ENCODE assay signal across 9 cellular contexts in genomic region chr17:77734371-77735050, GRCh38.
DNase-seq lines count a peak whose midpoint lies in the region; ATAC-seq and TF ChIP-seq lines count a peak whose summit lies in the region.
"Had no signal": no experiment of that assay in that cellular context is flagged by ENCODE, and none has a peak within 500 bp of the region (broad histone marks: within the 10 kb centered on the region; RNA-seq: fewer than 3 reads in every experiment).

No MANE protein-coding gene starts in this region.

- in situ Hi-C loops in SK-MEL-5 (cut with HindIII; ENCODE audit: low pct_unique_long_range_greater_than_20kb, low sequenced_read_pairs), result loop anchor here (10.0 kb wide), 1 partner anchor 190 kb away; no protein-coding TSS in a partner anchor

- TF ChIP-seq CTCF in foreskin fibroblast (IDR thresholded peaks at IDR 0.05; ENCODE audit: low read depth, low read length) (no peak), ovary (IDR thresholded peaks at IDR 0.05) (no peak), GM20000 (IDR thresholded peaks at IDR 0.05; ENCODE audit: extremely low read depth, missing control alignments) (no peak)

- TF ChIP-seq POLR2A in ovary (IDR thresholded peaks at IDR 0.05), result no peak

- H3K4me1 ChIP-seq in ovary (ENCODE audit: insufficient read depth), result peaks cover 9% of the 10 kb centered on the region

- intact Hi-C loops in ovary (cut with DNase I), result no loop called here

- H3K27ac ChIP-seq in ovary, result peak overlapping the region in 1 of 2 donors; percentile 49
- H3K27ac ChIP-seq: neutrophil had no signal

- H3K27me3 ChIP-seq in ovary, result no peaks in the 10 kb centered on the region

- H3K4me3 ChIP-seq in foreskin fibroblast (ENCODE audit: low read depth in 1 of 2, low read length in 2 of 2) (no peak overlapping the region), ovary (no peak overlapping the region)

- ATAC-seq in GM19463 (IDR thresholded peaks at IDR 0.05; ENCODE audit: unreplicated experiment), result no peak

- no peaks in the 10 kb centered on the region for H3K36me3 ChIP-seq in ovary
- H3K36me3 ChIP-seq: neutrophil had no signal

- 6 to 10% (median 10%) methylated on average over 17 to 18 of the region's 18 CpGs for WGBS in ovary, 3 donors

- no peaks in the 10 kb centered on the region for H3K9me3 ChIP-seq in ovary
- H3K9me3 ChIP-seq: neutrophil had no signal

- DNase-seq in AG08396 (ENCODE audit: low spot score), result peak; percentile 69
- DNase-seq in M059J (ENCODE audit: low read depth), result peak; percentile 40
- DNase-seq in SK-MEL-5 (ENCODE audit: low read depth, low spot score), result peak; percentile 21
- peak; percentile 32 to 67 for DNase-seq in foreskin fibroblast
- DNase-seq in ovary, result peak; percentile 30 to 87 (median 82)
- DNase-seq in GM20000 (ENCODE audit: low spot score), result no peak
- DNase-seq in stimulated activated naive CD4-positive, alpha-beta T cell treated with Interleukin-2 at 50 U/mL for 16 hours (lab: John Stamatoyannopoulos, UW), result no peak

- TF ChIP-seq EP300 in ovary (IDR thresholded peaks at IDR 0.05), result no peak

Comparison
In these comparisons a context has a peak if more than half of its experiments do, and no peak if none do; other contexts are left out.
1. DNase-seq: peak in AG08396 (single experiment), M059J (single experiment), SK-MEL-5 (single experiment), foreskin fibroblast (2 of 2) and ovary (5 of 5); none in GM20000 (single experiment) and stimulated activated naive CD4-positive, alpha-beta T cell treated with Interleukin-2 at 50 U/mL for 16 hours (single experiment).